In genomic region chr10:95444792-95445191, GRCh38 we compare ENCODE assay signal across 15 cellular contexts.
A peak's percentile ranks its signal among the peaks of the same experiment; 100 is the strongest.
DNase-seq lines count a peak whose midpoint lies in the region; ATAC-seq and TF ChIP-seq lines count a peak whose summit lies in the region.
"Had no signal": no experiment of that assay in that cellular context is flagged by ENCODE, and none has a peak within 500 bp of the region (broad histone marks: within the 10 kb centered on the region; RNA-seq: fewer than 3 reads in every experiment).

No MANE protein-coding gene starts in this region.

- no peak overlapping the region for H3K4me2 ChIP-seq in GM23248 (ENCODE audit: unreplicated experiment)

- H3K4me1 ChIP-seq in ascending aorta: peaks cover 48 to 89% of the 10 kb centered on the region in 2 donors
- H3K4me1 ChIP-seq in thyroid gland: peaks cover 15 to 26% of the 10 kb centered on the region in 2 donors
- peaks cover 16% of the 10 kb centered on the region for H3K4me1 ChIP-seq in GM23248 (ENCODE audit: insufficient read depth)

- no peak for TF ChIP-seq POLR2A in thyroid gland (IDR thresholded peaks at IDR 0.05)

- no peak overlapping the region for H3K9ac ChIP-seq in GM23248

- H3K4me3 ChIP-seq in ascending aorta (peak overlapping the region in 1 of 2 donors; percentile 35), thyroid gland (replicated peaks in 1 of 3) (no peak overlapping the region), GM23248 (no peak overlapping the region)
- H3K4me3 ChIP-seq: smooth muscle cell had no signal

- intact Hi-C loops in ascending aorta (cut with DNase I): loop anchor here (2.0 to 5.0 kb wide), 2 partner anchors 36 to 68 kb away; no protein-coding TSS in a partner anchor
- intact Hi-C loops in Right ventricle myocardium superior (cut with DNase I): no loop called here
- intact Hi-C loops in thyroid gland (cut with DNase I): no loop called here

- no peaks in the 10 kb centered on the region for H3K9me3 Mint-ChIP-seq in mesothelial cell of epicardium
- H3K9me3 Mint-ChIP-seq: activated CD8-positive, alpha-beta T cell treated with anti-CD3 and anti-CD28 coated beads for 36 hours; activated naive CD4-positive, alpha-beta T cell treated with anti-CD3 and anti-CD28 coated beads, Interleukin-2, amount 50 U/mL, for 24 hours; activated T-cell treated with anti-CD3 and anti-CD28 coated beads, Interleukin-2, amount 50 U/mL, for 4 hours; brain had no signal

- WGBS in thyroid gland, 2 donors: 59 to 66% methylated on average over 5 of the region's 5 CpGs
- WGBS in GM23248 (ENCODE audit: low coverage in 1 of 2, low lambda C conversion rate in 2 of 2, missing lambda C conversion rate in 2 of 2), 2 experiments: 70 to 74% methylated on average over 5 of the region's 5 CpGs

- no peak overlapping the region for H2AFZ ChIP-seq in GM23248

- H3K4me1 Mint-ChIP-seq in mesothelial cell of epicardium: peaks cover 31% of the 10 kb centered on the region
- H3K4me1 Mint-ChIP-seq: activated naive CD4-positive, alpha-beta T cell treated with anti-CD3 and anti-CD28 coated beads, Interleukin-2, amount 50 U/mL, for 24 hours had no signal

- no peaks in the 10 kb centered on the region for H3K36me3 Mint-ChIP-seq in mesothelial cell of epicardium
- H3K36me3 Mint-ChIP-seq: activated naive CD4-positive, alpha-beta T cell treated with anti-CD3 and anti-CD28 coated beads, Interleukin-2, amount 50 U/mL, for 24 hours; brain had no signal

- peaks cover 11 to 15% of the 10 kb centered on the region in 2 donors for H3K36me3 ChIP-seq in ascending aorta
- H3K36me3 ChIP-seq in thyroid gland: no peaks in the 10 kb centered on the region
- no peaks in the 10 kb centered on the region for H3K36me3 ChIP-seq in GM23248 (ENCODE audit: low read depth)

- H3K4me3 Mint-ChIP-seq in mesothelial cell of epicardium: no peak overlapping the region
- H3K4me3 Mint-ChIP-seq: activated CD8-positive, alpha-beta T cell treated with anti-CD3 and anti-CD28 coated beads for 36 hours; activated naive CD4-positive, alpha-beta T cell treated with anti-CD3 and anti-CD28 coated beads, Interleukin-2, amount 50 U/mL, for 24 hours; activated T-cell treated with anti-CD3 and anti-CD28 coated beads, Interleukin-2, amount 50 U/mL, for 4 hours; T-helper 17 cell had no signal

- in situ Hi-C loops in GM23248 (cut with MboI): no loop called here

- DNase-seq in ascending aorta (ENCODE audit: low spot score in 2 of 2) (peak in 1 of 2 donors; percentile 57), Right ventricle myocardium superior (no peak), mesothelial cell of epicardium (ENCODE audit: low spot score in 2 of 2, unreplicated experiment in 2 of 2) (no peak), thyroid gland (no peak), GM23248 (no peak), DMS 273 (lab: John Stamatoyannopoulos, UW; ENCODE audit: unreplicated experiment) (no peak)
- DNase-seq: activated CD8-positive, alpha-beta T cell treated with anti-CD3 and anti-CD28 coated beads for 36 hours; activated T-cell treated with anti-CD3 and anti-CD28 coated beads, Interleukin-2, amount 50 U/mL, for 4 hours; NCI-H1436 treated with DMSO at 0.1 percent for 48 hours; T-helper 17 cell had no signal

- no peaks in the 10 kb centered on the region for H3K27me3 Mint-ChIP-seq in mesothelial cell of epicardium (ENCODE audit: low read depth)

- TF ChIP-seq CTCF in ascending aorta (IDR thresholded peaks at IDR 0.05): no peak
- no peak for TF ChIP-seq CTCF in mesothelial cell of epicardium (IDR thresholded peaks at IDR 0.05; ENCODE audit: unreplicated experiment)
- no peak for TF ChIP-seq CTCF in thyroid gland (IDR thresholded peaks at IDR 0.05)

- peak overlapping the region; percentile 93 to 96 for H3K27ac ChIP-seq in ascending aorta
- H3K27ac ChIP-seq in thyroid gland: peak overlapping the region in 2 of 3 donors; percentile 66 to 74
- H3K27ac ChIP-seq in GM23248: no peak overlapping the region

- peaks cover 8% of the 10 kb centered on the region for H3F3A ChIP-seq in GM23248 (ENCODE audit: insufficient read depth)

- peak; percentile 22 for ATAC-seq in Right ventricle myocardium superior (ENCODE audit: poor library complexity)
- no peak for ATAC-seq in GM18858 (IDR thresholded peaks at IDR 0.05; ENCODE audit: unreplicated experiment)
- ATAC-seq in GM19467 (IDR thresholded peaks at IDR 0.05; ENCODE audit: unreplicated experiment): no peak
- ATAC-seq: activated CD8-positive, alpha-beta T cell treated with anti-CD3 and anti-CD28 coated beads for 36 hours; activated T-cell treated with anti-CD3 and anti-CD28 coated beads, Interleukin-2, amount 50 U/mL, for 4 hours; T-helper 17 cell had no signal

- H3K79me2 ChIP-seq in GM23248 (ENCODE audit: insufficient read depth): no peaks in the 10 kb centered on the region

- no peaks in the 10 kb centered on the region for H3K9me2 ChIP-seq in GM23248 (ENCODE audit: insufficient read depth)

- H3K27ac Mint-ChIP-seq in mesothelial cell of epicardium: peak overlapping the region; percentile 0
- H3K27ac Mint-ChIP-seq: activated CD8-positive, alpha-beta T cell treated with anti-CD3 and anti-CD28 coated beads for 36 hours; activated naive CD4-positive, alpha-beta T cell treated with anti-CD3 and anti-CD28 coated beads, Interleukin-2, amount 50 U/mL, for 24 hours; T-helper 17 cell had no signal

- H3K27me3 ChIP-seq in ascending aorta: no peaks in the 10 kb centered on the region
- no peaks in the 10 kb centered on the region for H3K27me3 ChIP-seq in thyroid gland
- no peaks in the 10 kb centered on the region for H3K27me3 ChIP-seq in GM23248 (replicated peaks; ENCODE audit: insufficient read depth)

- no peaks in the 10 kb centered on the region for H3K9me3 ChIP-seq in ascending aorta
- no peaks in the 10 kb centered on the region for H3K9me3 ChIP-seq in thyroid gland
- H3K9me3 ChIP-seq in GM23248 (ENCODE audit: low read depth): no peaks in the 10 kb centered on the region

- H4K20me1 ChIP-seq in GM23248 (ENCODE audit: insufficient read depth): no peaks in the 10 kb centered on the region
